ENCODE assay signal across 1 cellular context in the genomic region with DNA sequence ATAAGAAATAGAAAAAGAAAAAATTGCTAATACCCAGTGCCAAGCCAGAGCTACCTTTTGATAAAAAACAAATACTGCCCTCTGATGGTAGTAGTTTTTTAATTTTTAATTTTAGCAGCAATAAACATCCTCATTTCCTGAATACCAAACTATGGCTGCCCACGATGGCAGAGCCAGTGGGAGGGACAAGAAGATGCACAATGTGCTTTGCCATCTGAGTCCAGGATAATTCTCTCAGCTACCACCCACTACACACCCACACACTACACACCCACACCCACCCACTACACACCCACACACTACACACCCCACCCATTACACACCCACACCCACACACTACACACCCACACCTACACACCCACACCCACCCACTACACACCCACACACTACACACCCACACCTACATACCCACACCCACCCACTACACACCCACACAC.
TF ChIP-seq lines count a peak whose summit lies in the region.

No MANE protein-coding gene starts in this region.

TF ChIP-seq in K562, 482 proteins besides CTCF, POLR2A, EP300 and RAD21:
- peak in 1 of 2 experiments; percentile 67; a peak in 3 of 4 replicates for TF ChIP-seq TRIM24 (IDR thresholded peaks at IDR 0.05)
- peak; percentile 94 for TF ChIP-seq EGR1 (conservative IDR thresholded peaks at IDR 0.05)
- 0 out of 2 replicates have a peak, but pooled peaks have one; percentile 73 for TF ChIP-seq HNRNPUL1 (IDR thresholded peaks at IDR 0.05; ENCODE audit: low read length)
- TF ChIP-seq, protein P1, sequence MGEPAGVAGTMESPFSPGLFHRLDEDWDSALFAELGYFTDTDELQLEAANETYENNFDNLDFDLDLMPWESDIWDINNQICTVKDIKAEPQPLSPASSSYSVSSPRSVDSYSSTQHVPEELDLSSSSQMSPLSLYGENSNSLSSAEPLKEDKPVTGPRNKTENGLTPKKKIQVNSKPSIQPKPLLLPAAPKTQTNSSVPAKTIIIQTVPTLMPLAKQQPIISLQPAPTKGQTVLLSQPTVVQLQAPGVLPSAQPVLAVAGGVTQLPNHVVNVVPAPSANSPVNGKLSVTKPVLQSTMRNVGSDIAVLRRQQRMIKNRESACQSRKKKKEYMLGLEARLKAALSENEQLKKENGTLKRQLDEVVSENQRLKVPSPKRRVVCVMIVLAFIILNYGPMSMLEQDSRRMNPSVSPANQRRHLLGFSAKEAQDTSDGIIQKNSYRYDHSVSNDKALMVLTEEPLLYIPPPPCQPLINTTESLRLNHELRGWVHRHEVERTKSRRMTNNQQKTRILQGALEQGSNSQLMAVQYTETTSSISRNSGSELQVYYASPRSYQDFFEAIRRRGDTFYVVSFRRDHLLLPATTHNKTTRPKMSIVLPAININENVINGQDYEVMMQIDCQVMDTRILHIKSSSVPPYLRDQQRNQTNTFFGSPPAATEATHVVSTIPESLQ (CRISPR knock-in tag; IDR thresholded peaks at IDR 0.05): no peak
- TF ChIP-seq TEAD4 (IDR thresholded peaks at IDR 0.05; ENCODE audit: low read length): peak; percentile 70
- no peak for TF ChIP-seq TEAD4 (CRISPR knock-in tag; IDR thresholded peaks at IDR 0.05; ENCODE audit: borderline replicate concordance)
- TF ChIP-seq TCF7L2 (IDR thresholded peaks at IDR 0.05; ENCODE audit: low read depth, low read length): no peak
- TF ChIP-seq, protein P2, sequence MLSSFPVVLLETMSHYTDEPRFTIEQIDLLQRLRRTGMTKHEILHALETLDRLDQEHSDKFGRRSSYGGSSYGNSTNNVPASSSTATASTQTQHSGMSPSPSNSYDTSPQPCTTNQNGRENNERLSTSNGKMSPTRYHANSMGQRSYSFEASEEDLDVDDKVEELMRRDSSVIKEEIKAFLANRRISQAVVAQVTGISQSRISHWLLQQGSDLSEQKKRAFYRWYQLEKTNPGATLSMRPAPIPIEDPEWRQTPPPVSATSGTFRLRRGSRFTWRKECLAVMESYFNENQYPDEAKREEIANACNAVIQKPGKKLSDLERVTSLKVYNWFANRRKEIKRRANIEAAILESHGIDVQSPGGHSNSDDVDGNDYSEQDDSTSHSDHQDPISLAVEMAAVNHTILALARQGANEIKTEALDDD (IDR thresholded peaks at IDR 0.05): no peak
- TF ChIP-seq MYNN (IDR thresholded peaks at IDR 0.05): no peak
- no peak for TF ChIP-seq MYNN (CRISPR knock-in tag; IDR thresholded peaks at IDR 0.05)
- TF ChIP-seq SIN3A (IDR thresholded peaks at IDR 0.05; ENCODE audit: borderline replicate concordance in 2 of 2, control insufficient read depth in 1 of 2, low read depth in 2 of 2, low read length in 2 of 2): no peak
- TF ChIP-seq, protein P3, sequence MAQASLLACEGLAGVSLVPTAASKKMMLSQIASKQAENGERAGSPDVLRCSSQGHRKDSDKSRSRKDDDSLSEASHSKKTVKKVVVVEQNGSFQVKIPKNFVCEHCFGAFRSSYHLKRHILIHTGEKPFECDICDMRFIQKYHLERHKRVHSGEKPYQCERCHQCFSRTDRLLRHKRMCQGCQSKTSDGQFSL (CRISPR knock-in tag; IDR thresholded peaks at IDR 0.05): no peak
- TF ChIP-seq, protein P3 (tag; IDR thresholded peaks at IDR 0.05): no peak
